In genomic region chr14:68779761-68780323, GRCh38 we compare ENCODE assay signal across 8 cellular contexts. TPM values are rescaled to one million over a fixed set of nuclear protein-coding genes. Genes with fewer than 3 reads are reported as not detected.
DNase-seq lines count a peak whose midpoint lies in the region; ATAC-seq lines count a peak whose summit lies in the region.

No MANE protein-coding gene starts in this region.

- peak; percentile 71 to 89 (median 78) for DNase-seq in CD4-positive, alpha-beta memory T cell
- peak; percentile 62 for DNase-seq in T-helper 2 cell treated with Interferon-gamma antibody and Interleukin-4, amounts not matched to agents 5 μg/mL and 100 μg/mL, for 36 hours (ENCODE audit: low spot score)
- DNase-seq in naive thymus-derived CD4-positive, alpha-beta T cell = peak in 8 of 9 donors; percentile 43 to 80 (median 69)
- no peak for DNase-seq in NCI-H1417 treated with DMSO at 0.1 percent for 48 hours (lab: John Stamatoyannopoulos, UW)
- DNase-seq in cortex of kidney (lab: John Stamatoyannopoulos, UW) = no peak

- intact Hi-C loops in CD4-positive, alpha-beta memory T cell (cut with micrococcal nuclease) = loop anchor here (1.0 to 5.0 kb wide), 3 partner anchors 48 to 273 kb away; no protein-coding TSS in a partner anchor
- intact Hi-C loops in naive thymus-derived CD4-positive, alpha-beta T cell (cut with micrococcal nuclease) = loop anchor here (1.0 to 10.0 kb wide), 6 partner anchors 8 to 495 kb away; no protein-coding TSS in a partner anchor

- H3K4me1 Mint-ChIP-seq in CD4-positive, alpha-beta memory T cell = peaks cover 59 to 98% (median 76%) of the 10 kb centered on the region in 4 donors
- H3K4me1 Mint-ChIP-seq in T-helper 2 cell treated with Interferon-gamma antibody and Interleukin-4, amounts not matched to agents 5 μg/mL and 100 μg/mL, for 36 hours (ENCODE audit: low read depth) = peaks cover 65% of the 10 kb centered on the region
- peaks cover 37 to 89% (median 80%) of the 10 kb centered on the region in 7 donors for H3K4me1 Mint-ChIP-seq in naive thymus-derived CD4-positive, alpha-beta T cell

- peak overlapping the region; percentile 79 to 93 (median 85) for H3K4me3 Mint-ChIP-seq in CD4-positive, alpha-beta memory T cell
- H3K4me3 Mint-ChIP-seq in T-helper 2 cell treated with Interferon-gamma antibody and Interleukin-4, amounts not matched to agents 5 μg/mL and 100 μg/mL, for 36 hours = peak overlapping the region; percentile 89
- peak overlapping the region; percentile 74 to 87 (median 84) for H3K4me3 Mint-ChIP-seq in naive thymus-derived CD4-positive, alpha-beta T cell

- no peaks in the 10 kb centered on the region for H3K36me3 ChIP-seq in CD4-positive, alpha-beta memory T cell (ENCODE audit: insufficient read depth, low read length)
- H3K36me3 ChIP-seq in naive thymus-derived CD4-positive, alpha-beta T cell (ENCODE audit: control insufficient read depth in 2 of 3, insufficient read depth in 3 of 3, low read length in 3 of 3) = no peaks in the 10 kb centered on the region

- POLR2A ChIA-PET in CD4-positive, alpha-beta memory T cell (lab: Charles Lee; ENCODE audit: partially characterized antibody) = interaction anchor here (0.6 to 28.0 kb wide), 28 partner anchors 3 to 529 kb away, joined by 3 to 1973 read pairs (median 10); partner anchors contain the start of gene ZFP36L1
- POLR2A ChIA-PET in naive thymus-derived CD4-positive, alpha-beta T cell (lab: Charles Lee) = interaction anchor here (0.6 to 22.1 kb wide), 21 partner anchors 2 to 530 kb away, joined by 3 to 1273 read pairs (median 5); partner anchors contain the start of gene ZFP36L1

- peak overlapping the region; percentile 34 to 49 for H3K4me3 ChIP-seq in CD4-positive, alpha-beta memory T cell (ENCODE audit: low read length in 2 of 2)
- peak overlapping the region; percentile 57 for H3K4me3 ChIP-seq in naive thymus-derived CD4-positive, alpha-beta T cell (ENCODE audit: low read length)

- peak overlapping the region; percentile 58 for H3K27ac ChIP-seq in CD4-positive, alpha-beta memory T cell (ENCODE audit: low read depth, low read length)
- H3K27ac ChIP-seq in cingulate gyrus (ENCODE audit: low read depth, low read length) = peak overlapping the region; percentile 32
- H3K27ac ChIP-seq in naive thymus-derived CD4-positive, alpha-beta T cell (ENCODE audit: low read depth, low read length) = peak overlapping the region; percentile 65

- H3K9me3 ChIP-seq in CD4-positive, alpha-beta memory T cell (ENCODE audit: control insufficient read depth in 1 of 2, low read length in 2 of 2) = no peaks in the 10 kb centered on the region
- H3K9me3 ChIP-seq in naive thymus-derived CD4-positive, alpha-beta T cell (ENCODE audit: control insufficient read depth in 2 of 3, low read length in 3 of 3) = no peaks in the 10 kb centered on the region

- H3K27me3 ChIP-seq in CD4-positive, alpha-beta memory T cell (ENCODE audit: insufficient read depth, low read length) = no peaks in the 10 kb centered on the region
- no peaks in the 10 kb centered on the region for H3K27me3 ChIP-seq in naive thymus-derived CD4-positive, alpha-beta T cell (ENCODE audit: control insufficient read depth in 2 of 2, insufficient read depth in 2 of 2, low read length in 2 of 2)

- H3K27ac Mint-ChIP-seq in CD4-positive, alpha-beta memory T cell = peak overlapping the region; percentile 93 to 99 (median 97)
- peak overlapping the region; percentile 98 for H3K27ac Mint-ChIP-seq in T-helper 2 cell treated with Interferon-gamma antibody and Interleukin-4, amounts not matched to agents 5 μg/mL and 100 μg/mL, for 36 hours
- H3K27ac Mint-ChIP-seq in naive thymus-derived CD4-positive, alpha-beta T cell = peak overlapping the region; percentile 82 to 94 (median 92)

- H3K36me3 Mint-ChIP-seq in CD4-positive, alpha-beta memory T cell = peaks cover 0 to 2% of the 10 kb centered on the region in 2 donors
- H3K36me3 Mint-ChIP-seq in T-helper 2 cell treated with Interferon-gamma antibody and Interleukin-4, amounts not matched to agents 5 μg/mL and 100 μg/mL, for 36 hours (ENCODE audit: low read depth) = peaks cover 5% of the 10 kb centered on the region
- peaks cover 0 to 14% (median 2%) of the 10 kb centered on the region in 5 donors for H3K36me3 Mint-ChIP-seq in naive thymus-derived CD4-positive, alpha-beta T cell

- H3K9me3 Mint-ChIP-seq in CD4-positive, alpha-beta memory T cell = peaks cover 0 to 2% (median 0%) of the 10 kb centered on the region in 8 donors
- H3K9me3 Mint-ChIP-seq in T-helper 2 cell treated with Interferon-gamma antibody and Interleukin-4, amounts not matched to agents 5 μg/mL and 100 μg/mL, for 36 hours = peaks cover 8% of the 10 kb centered on the region
- H3K9me3 Mint-ChIP-seq in naive thymus-derived CD4-positive, alpha-beta T cell = peaks cover 0 to 7% (median 0%) of the 10 kb centered on the region in 11 donors

- CTCF ChIA-PET in CD4-positive, alpha-beta memory T cell (lab: Charles Lee; ENCODE audit: partially characterized antibody) = interaction anchor here (1.0 to 14.8 kb wide), 11 partner anchors 8 to 531 kb away, joined by 3 to 199 read pairs (median 15); partner anchors contain the start of gene ZFP36L1
- CTCF ChIA-PET in naive thymus-derived CD4-positive, alpha-beta T cell (lab: Charles Lee) = interaction anchor here (0.8 to 12.9 kb wide), 6 partner anchors 10 to 527 kb away, joined by 3 to 219 read pairs (median 16); no protein-coding TSS in a partner anchor

- peak; percentile 62 for ATAC-seq in naive thymus-derived CD4-positive, alpha-beta T cell
- ATAC-seq in HG03139 (IDR thresholded peaks at IDR 0.05; ENCODE audit: unreplicated experiment) (no peak), HG03442 (IDR thresholded peaks at IDR 0.05; ENCODE audit: unreplicated experiment) (no peak)

- no peaks in the 10 kb centered on the region for H3K27me3 Mint-ChIP-seq in CD4-positive, alpha-beta memory T cell
- no peaks in the 10 kb centered on the region for H3K27me3 Mint-ChIP-seq in T-helper 2 cell treated with Interferon-gamma antibody and Interleukin-4, amounts not matched to agents 5 μg/mL and 100 μg/mL, for 36 hours (ENCODE audit: low read depth)
- H3K27me3 Mint-ChIP-seq in naive thymus-derived CD4-positive, alpha-beta T cell = no peaks in the 10 kb centered on the region

- peaks cover 91% of the 10 kb centered on the region for H3K4me1 ChIP-seq in CD4-positive, alpha-beta memory T cell (ENCODE audit: insufficient read depth, low read length)
- H3K4me1 ChIP-seq in naive thymus-derived CD4-positive, alpha-beta T cell (ENCODE audit: control insufficient read depth in 2 of 2, insufficient read depth in 2 of 2, low read length in 2 of 2) = peaks cover 55 to 61% of the 10 kb centered on the region in 2 donors

RNA-seq across cellular contexts. Expression of gene ZFP36L1, which starts 13.0 kb away (rescaled TPM):
- total RNA-seq in CD4-positive, alpha-beta memory T cell = 100 to 1,000 TPM; 227 to 242 TPM
- polyA plus RNA-seq in CD4-positive, alpha-beta memory T cell = 100 to 1,000 TPM in 1 of 2 donors, 10 to 100 TPM in 1; 60.3 to 127 TPM
- total RNA-seq in naive thymus-derived CD4-positive, alpha-beta T cell = 100 to 1,000 TPM in 4 of 5 experiments, 10 to 100 TPM in 1; 82.0 to 231 (median 203) TPM
- polyA plus RNA-seq in naive thymus-derived CD4-positive, alpha-beta T cell = 100 to 1,000 TPM in 1 of 2 donors, 10 to 100 TPM in 1; 85.6 to 160 TPM

Comparison
In these comparisons a context has a peak if more than half of its experiments do, and no peak if none do; other contexts are left out.
1. DNase-seq: peak in CD4-positive, alpha-beta memory T cell (5 of 5), T-helper 2 cell treated with Interferon-gamma antibody and Interleukin-4, amounts not matched to agents 5 μg/mL and 100 μg/mL, for 36 hours (single experiment) and naive thymus-derived CD4-positive, alpha-beta T cell (8 of 9); none in NCI-H1417 treated with DMSO at 0.1 percent for 48 hours (single experiment) and cortex of kidney (single experiment).
2. Peak in every context shown above with its lines, with median percentiles within 50 percentile points of each other: H3K27ac ChIP-seq, H3K27ac Mint-ChIP-seq and H3K4me3 Mint-ChIP-seq.